Comparison of ENCODE assay signal across 1 cellular context in the genomic region with DNA sequence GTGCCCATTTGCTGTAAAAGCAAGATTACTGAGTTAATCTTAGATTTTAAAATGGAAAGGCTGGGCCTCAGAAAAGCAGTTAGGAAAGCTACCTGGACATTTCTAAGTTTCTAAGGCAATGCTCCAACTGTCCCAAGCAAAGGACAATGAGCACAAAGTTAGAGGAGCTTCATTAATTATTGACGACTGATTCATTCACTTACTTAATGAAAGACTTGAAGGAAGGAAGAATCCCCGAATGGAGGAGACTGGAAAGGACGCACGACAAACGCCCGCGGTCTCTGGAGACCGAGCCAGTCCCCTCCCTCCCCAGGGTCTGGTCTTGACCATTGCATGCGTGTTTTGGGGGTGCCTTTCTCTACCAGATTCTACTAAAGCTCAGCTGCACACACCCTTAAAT.
TF ChIP-seq lines count a peak whose summit lies in the region.

No MANE protein-coding gene starts in this region.

TF ChIP-seq in H1, 55 proteins besides CTCF, POLR2A, EP300 and RAD21:
- TF ChIP-seq EGR1 (IDR thresholded peaks at IDR 0.05; ENCODE audit: borderline replicate concordance, low read depth, low read length): no peak
- TF ChIP-seq TEAD4 (IDR thresholded peaks at IDR 0.05; ENCODE audit: low read depth, low read length): no peak
- TF ChIP-seq CHD1 (IDR thresholded peaks at IDR 0.05; ENCODE audit: low read depth, low read length): no peak
- TF ChIP-seq TAF7 (optimal IDR thresholded peaks at IDR 0.05; ENCODE audit: borderline replicate concordance, low read depth, low read length): no peak
- TF ChIP-seq NANOG (IDR thresholded peaks at IDR 0.05; ENCODE audit: insufficient read depth, low read depth, low read length, poor library complexity, severe bottlenecking): no peak
- TF ChIP-seq, protein P1, sequence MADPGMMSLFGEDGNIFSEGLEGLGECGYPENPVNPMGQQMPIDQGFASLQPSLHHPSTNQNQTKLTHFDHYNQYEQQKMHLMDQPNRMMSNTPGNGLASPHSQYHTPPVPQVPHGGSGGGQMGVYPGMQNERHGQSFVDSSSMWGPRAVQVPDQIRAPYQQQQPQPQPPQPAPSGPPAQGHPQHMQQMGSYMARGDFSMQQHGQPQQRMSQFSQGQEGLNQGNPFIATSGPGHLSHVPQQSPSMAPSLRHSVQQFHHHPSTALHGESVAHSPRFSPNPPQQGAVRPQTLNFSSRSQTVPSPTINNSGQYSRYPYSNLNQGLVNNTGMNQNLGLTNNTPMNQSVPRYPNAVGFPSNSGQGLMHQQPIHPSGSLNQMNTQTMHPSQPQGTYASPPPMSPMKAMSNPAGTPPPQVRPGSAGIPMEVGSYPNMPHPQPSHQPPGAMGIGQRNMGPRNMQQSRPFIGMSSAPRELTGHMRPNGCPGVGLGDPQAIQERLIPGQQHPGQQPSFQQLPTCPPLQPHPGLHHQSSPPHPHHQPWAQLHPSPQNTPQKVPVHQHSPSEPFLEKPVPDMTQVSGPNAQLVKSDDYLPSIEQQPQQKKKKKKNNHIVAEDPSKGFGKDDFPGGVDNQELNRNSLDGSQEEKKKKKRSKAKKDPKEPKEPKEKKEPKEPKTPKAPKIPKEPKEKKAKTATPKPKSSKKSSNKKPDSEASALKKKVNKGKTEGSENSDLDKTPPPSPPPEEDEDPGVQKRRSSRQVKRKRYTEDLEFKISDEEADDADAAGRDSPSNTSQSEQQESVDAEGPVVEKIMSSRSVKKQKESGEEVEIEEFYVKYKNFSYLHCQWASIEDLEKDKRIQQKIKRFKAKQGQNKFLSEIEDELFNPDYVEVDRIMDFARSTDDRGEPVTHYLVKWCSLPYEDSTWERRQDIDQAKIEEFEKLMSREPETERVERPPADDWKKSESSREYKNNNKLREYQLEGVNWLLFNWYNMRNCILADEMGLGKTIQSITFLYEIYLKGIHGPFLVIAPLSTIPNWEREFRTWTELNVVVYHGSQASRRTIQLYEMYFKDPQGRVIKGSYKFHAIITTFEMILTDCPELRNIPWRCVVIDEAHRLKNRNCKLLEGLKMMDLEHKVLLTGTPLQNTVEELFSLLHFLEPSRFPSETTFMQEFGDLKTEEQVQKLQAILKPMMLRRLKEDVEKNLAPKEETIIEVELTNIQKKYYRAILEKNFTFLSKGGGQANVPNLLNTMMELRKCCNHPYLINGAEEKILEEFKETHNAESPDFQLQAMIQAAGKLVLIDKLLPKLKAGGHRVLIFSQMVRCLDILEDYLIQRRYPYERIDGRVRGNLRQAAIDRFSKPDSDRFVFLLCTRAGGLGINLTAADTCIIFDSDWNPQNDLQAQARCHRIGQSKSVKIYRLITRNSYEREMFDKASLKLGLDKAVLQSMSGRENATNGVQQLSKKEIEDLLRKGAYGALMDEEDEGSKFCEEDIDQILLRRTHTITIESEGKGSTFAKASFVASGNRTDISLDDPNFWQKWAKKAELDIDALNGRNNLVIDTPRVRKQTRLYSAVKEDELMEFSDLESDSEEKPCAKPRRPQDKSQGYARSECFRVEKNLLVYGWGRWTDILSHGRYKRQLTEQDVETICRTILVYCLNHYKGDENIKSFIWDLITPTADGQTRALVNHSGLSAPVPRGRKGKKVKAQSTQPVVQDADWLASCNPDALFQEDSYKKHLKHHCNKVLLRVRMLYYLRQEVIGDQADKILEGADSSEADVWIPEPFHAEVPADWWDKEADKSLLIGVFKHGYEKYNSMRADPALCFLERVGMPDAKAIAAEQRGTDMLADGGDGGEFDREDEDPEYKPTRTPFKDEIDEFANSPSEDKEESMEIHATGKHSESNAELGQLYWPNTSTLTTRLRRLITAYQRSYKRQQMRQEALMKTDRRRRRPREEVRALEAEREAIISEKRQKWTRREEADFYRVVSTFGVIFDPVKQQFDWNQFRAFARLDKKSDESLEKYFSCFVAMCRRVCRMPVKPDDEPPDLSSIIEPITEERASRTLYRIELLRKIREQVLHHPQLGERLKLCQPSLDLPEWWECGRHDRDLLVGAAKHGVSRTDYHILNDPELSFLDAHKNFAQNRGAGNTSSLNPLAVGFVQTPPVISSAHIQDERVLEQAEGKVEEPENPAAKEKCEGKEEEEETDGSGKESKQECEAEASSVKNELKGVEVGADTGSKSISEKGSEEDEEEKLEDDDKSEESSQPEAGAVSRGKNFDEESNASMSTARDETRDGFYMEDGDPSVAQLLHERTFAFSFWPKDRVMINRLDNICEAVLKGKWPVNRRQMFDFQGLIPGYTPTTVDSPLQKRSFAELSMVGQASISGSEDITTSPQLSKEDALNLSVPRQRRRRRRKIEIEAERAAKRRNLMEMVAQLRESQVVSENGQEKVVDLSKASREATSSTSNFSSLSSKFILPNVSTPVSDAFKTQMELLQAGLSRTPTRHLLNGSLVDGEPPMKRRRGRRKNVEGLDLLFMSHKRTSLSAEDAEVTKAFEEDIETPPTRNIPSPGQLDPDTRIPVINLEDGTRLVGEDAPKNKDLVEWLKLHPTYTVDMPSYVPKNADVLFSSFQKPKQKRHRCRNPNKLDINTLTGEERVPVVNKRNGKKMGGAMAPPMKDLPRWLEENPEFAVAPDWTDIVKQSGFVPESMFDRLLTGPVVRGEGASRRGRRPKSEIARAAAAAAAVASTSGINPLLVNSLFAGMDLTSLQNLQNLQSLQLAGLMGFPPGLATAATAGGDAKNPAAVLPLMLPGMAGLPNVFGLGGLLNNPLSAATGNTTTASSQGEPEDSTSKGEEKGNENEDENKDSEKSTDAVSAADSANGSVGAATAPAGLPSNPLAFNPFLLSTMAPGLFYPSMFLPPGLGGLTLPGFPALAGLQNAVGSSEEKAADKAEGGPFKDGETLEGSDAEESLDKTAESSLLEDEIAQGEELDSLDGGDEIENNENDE (IDR thresholded peaks at IDR 0.05; ENCODE audit: insufficient replicate concordance, low read length): no peak
- TF ChIP-seq CBX5 (IDR thresholded peaks at IDR 0.05; ENCODE audit: low read depth, low read length): no peak
- no peak for TF ChIP-seq JUND (IDR thresholded peaks at IDR 0.05; ENCODE audit: low read length)
- TF ChIP-seq FOSL1 (IDR thresholded peaks at IDR 0.05; ENCODE audit: insufficient read depth, low read depth, low read length): no peak
- TF ChIP-seq TBP (IDR thresholded peaks at IDR 0.05; ENCODE audit: low read depth, low read length): no peak
- no peak for TF ChIP-seq BRCA1 (IDR thresholded peaks at IDR 0.05; ENCODE audit: low read depth, low read length)
- no peak for TF ChIP-seq CEBPB (IDR thresholded peaks at IDR 0.05; ENCODE audit: low read depth, low read length)
- TF ChIP-seq SAP30 (IDR thresholded peaks at IDR 0.05; ENCODE audit: insufficient read depth, insufficient replicate concordance, low read length): no peak
- TF ChIP-seq SP4 (IDR thresholded peaks at IDR 0.05; ENCODE audit: low read length): no peak
- TF ChIP-seq CREB1 (IDR thresholded peaks at IDR 0.05): no peak
- no peak for TF ChIP-seq RNF2 (IDR thresholded peaks at IDR 0.05; ENCODE audit: borderline replicate concordance, low read depth, low read length, missing control alignments, poor library complexity, severe bottlenecking)
- no peak for TF ChIP-seq ASH2L (IDR thresholded peaks at IDR 0.05; ENCODE audit: low read length)
TF ChIP-seq in H1: peak in this region for 0.
